ENCODE assay signal across 12 cellular contexts in the genomic region with DNA sequence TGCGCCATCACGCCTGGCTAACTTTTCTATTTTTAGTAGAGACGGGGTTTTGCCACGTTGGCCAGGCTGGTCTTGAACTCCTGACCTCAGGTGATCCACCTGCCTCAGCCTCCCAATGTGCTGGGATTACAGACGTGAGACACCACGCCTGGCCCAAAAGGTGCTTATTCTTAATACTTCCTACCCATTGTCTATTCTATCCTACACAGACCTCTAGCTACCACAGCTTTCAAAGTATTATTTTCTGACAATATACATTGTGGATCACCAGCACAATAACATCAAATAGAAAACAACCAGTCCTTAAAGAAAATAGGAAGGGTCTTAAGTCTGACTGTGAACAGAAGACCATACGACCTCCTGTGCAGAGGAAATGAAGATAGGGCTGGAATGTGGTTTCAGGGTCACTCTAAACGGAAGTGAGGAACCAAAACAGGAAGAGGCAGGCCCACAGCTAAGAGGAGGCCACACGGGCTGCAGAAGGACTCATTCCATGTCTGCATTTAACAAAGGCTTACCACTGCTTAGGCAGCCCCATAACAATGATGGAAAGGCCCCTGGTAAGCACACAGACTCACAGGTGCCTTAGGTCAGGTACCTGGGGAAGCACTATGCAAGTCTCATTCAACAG.
DNase-seq lines count a peak whose midpoint lies in the region; ATAC-seq, FAIRE-seq and TF ChIP-seq lines count a peak whose summit lies in the region.
"Had no signal": no experiment of that assay in that cellular context is flagged by ENCODE, and none has a peak within 500 bp of the region (broad histone marks: within the 10 kb centered on the region; RNA-seq: fewer than 3 reads in every experiment).

No MANE protein-coding gene starts in this region.

- H3K4me3 ChIP-seq in left ventricle myocardium inferior (no peak overlapping the region), upper lobe of right lung (no peak overlapping the region)
- H3K4me3 ChIP-seq: gastroesophageal sphincter, vagina had no signal

- H3K27me3 ChIP-seq in left ventricle myocardium inferior (ENCODE audit: low read depth) (no peaks in the 10 kb centered on the region), upper lobe of right lung (no peaks in the 10 kb centered on the region)
- H3K27me3 ChIP-seq: gastroesophageal sphincter, vagina had no signal

- no peak for FAIRE-seq in urothelium cell line (lab: Jason Lieb, UNC)

- no peak for DNase-seq in Right ventricle myocardium inferior (ENCODE audit: missing footprints)
- DNase-seq in left ventricle myocardium inferior, result no peak
- peak; percentile 90 for DNase-seq in MV-4-11 (lab: John Stamatoyannopoulos, UW)
- DNase-seq in effector memory CD8-positive, alpha-beta T cell, result peak in 1 of 3 experiments; percentile 5
- DNase-seq in upper lobe of right lung, result no peak
- no peak for DNase-seq in AG20443 (ENCODE audit: low spot score)
- DNase-seq in urothelium cell line (ENCODE audit: low spot score), result no peak
- DNase-seq in T-helper 9 cell, result no peak

- intact Hi-C loops in Right ventricle myocardium inferior (cut with DNase I), result no loop called here
- intact Hi-C loops in left ventricle myocardium inferior (cut with micrococcal nuclease), result no loop called here
- intact Hi-C loops in upper lobe of right lung (cut with DNase I), result no loop called here

- TF ChIP-seq CTCF in left ventricle myocardium inferior (IDR thresholded peaks at IDR 0.05; ENCODE audit: borderline replicate concordance) (no peak), upper lobe of right lung (IDR thresholded peaks at IDR 0.05) (no peak)

- peaks cover 13% of the 10 kb centered on the region for H3K4me1 ChIP-seq in left ventricle myocardium inferior
- peaks cover 10% of the 10 kb centered on the region for H3K4me1 ChIP-seq in upper lobe of right lung
- H3K4me1 ChIP-seq: gastroesophageal sphincter, vagina had no signal

- H3K36me3 ChIP-seq in left ventricle myocardium inferior (no peaks in the 10 kb centered on the region), upper lobe of right lung (no peaks in the 10 kb centered on the region)
- H3K36me3 ChIP-seq: gastroesophageal sphincter, vagina had no signal

- H3K36me3 Mint-ChIP-seq in effector memory CD8-positive, alpha-beta T cell (ENCODE audit: insufficient read depth), result peaks cover 5% of the 10 kb centered on the region

- peak; percentile 44 for ATAC-seq in Right ventricle myocardium inferior
- ATAC-seq in effector memory CD8-positive, alpha-beta T cell (replicated peaks), result peak; percentile 89
- ATAC-seq in upper lobe of right lung, result peak; percentile 89
- ATAC-seq: gastroesophageal sphincter, HCT116 had no signal

- H3K4me3 Mint-ChIP-seq in effector memory CD8-positive, alpha-beta T cell, result peak overlapping the region; percentile 53 to 69

- peak overlapping the region; percentile 82 to 84 for H3K27ac Mint-ChIP-seq in effector memory CD8-positive, alpha-beta T cell

- H3K27ac ChIP-seq in left ventricle myocardium inferior (replicated peaks) (no peak overlapping the region), upper lobe of right lung (no peak overlapping the region)
- H3K27ac ChIP-seq: C4-2B, gastroesophageal sphincter, vagina had no signal

- peaks cover 26 to 32% of the 10 kb centered on the region in 2 donors for H3K4me1 Mint-ChIP-seq in effector memory CD8-positive, alpha-beta T cell (ENCODE audit: low read depth in 2 of 2)

- H3K9me3 ChIP-seq in left ventricle myocardium inferior (replicated peaks) (no peaks in the 10 kb centered on the region), upper lobe of right lung (no peaks in the 10 kb centered on the region)
- H3K9me3 ChIP-seq: gastroesophageal sphincter, vagina had no signal

- H3K27me3 Mint-ChIP-seq in effector memory CD8-positive, alpha-beta T cell, result no peaks in the 10 kb centered on the region

- H3K9me3 Mint-ChIP-seq in effector memory CD8-positive, alpha-beta T cell, result no peaks in the 10 kb centered on the region
